24 cellular contexts compared by ENCODE assay signal in genomic region chr18:59377938-59378337, GRCh38. TPM values are rescaled to one million over a fixed set of nuclear protein-coding genes. Genes with fewer than 3 reads are reported as not detected.
"Had no signal": no experiment of that assay in that cellular context is flagged by ENCODE, and none has a peak within 500 bp of the region (broad histone marks: within the 10 kb centered on the region; RNA-seq: fewer than 3 reads in every experiment).

No MANE protein-coding gene starts in this region.

- H3K27ac ChIP-seq: Peyer's patch, SJSA1 had no signal

- H3K36me3 Mint-ChIP-seq: activated naive CD4-positive, alpha-beta T cell treated with anti-CD3 and anti-CD28 coated beads, Interleukin-2, amount 50 U/mL, for 24 hours had no signal

- H3K27ac Mint-ChIP-seq: activated B cell treated with CpG ODN at 0.5 μM for 24 hours; activated CD4-positive, alpha-beta memory T cell treated with anti-CD3 and anti-CD28 coated beads, Interleukin-2, amount 10 ng/mL, durations not matched to agents 7 days and 5 days; activated CD4-positive, alpha-beta T cell treated with anti-CD3 and anti-CD28 coated beads, Interleukin-2, amount 10 ng/mL, durations not matched to agents 7 days and 5 days; activated naive CD4-positive, alpha-beta T cell treated with anti-CD3 and anti-CD28 coated beads, Interleukin-2, amount 50 U/mL, for 24 hours had no signal

- ATAC-seq: K562, SK-N-SH treated with all-trans-retinoic acid at 6 μM for 48 hours had no signal

- H3K4me1 ChIP-seq: Peyer's patch, SJSA1 had no signal

- H3K27me3 ChIP-seq: Peyer's patch had no signal

- DNase-seq: activated B cell treated with CpG ODN at 0.5 μM for 24 hours; activated CD4-positive, alpha-beta memory T cell treated with anti-CD3 and anti-CD28 coated beads, Interleukin-2, amount 10 ng/mL, durations not matched to agents 7 days and 5 days; activated CD4-positive, alpha-beta T cell treated with anti-CD3 and anti-CD28 coated beads for 1 hour; activated CD4-positive, alpha-beta T cell treated with anti-CD3 and anti-CD28 coated beads, Interleukin-2, amount 10 ng/mL, durations not matched to agents 7 days and 5 days; activated CD8-positive, alpha-beta memory T cell treated with anti-CD3 and anti-CD28 coated beads, Interleukin-2, amount 50 U/mL, for 48 hours; activated T-cell treated with anti-CD3 and anti-CD28 coated beads, Interleukin-2, amount 50 U/mL, for 48 hours; anterior cingulate cortex; cerebellar nuclear complex; Karpas-422; NCI-H1105 treated with DMSO at 0.1 percent for 48 hours; NCI-H1436 treated with DMSO at 0.1 percent for 48 hours; NCI-H187 treated with DMSO at 0.1 percent for 48 hours; NCI-H2081 treated with DMSO at 0.1 percent for 48 hours; NCI-H446; NCI-H524; Peyer's patch; SHP77; SW 1271 had no signal

- H3K9me3 Mint-ChIP-seq: activated B cell treated with CpG ODN at 0.5 μM for 24 hours; activated CD4-positive, alpha-beta memory T cell treated with anti-CD3 and anti-CD28 coated beads, Interleukin-2, amount 10 ng/mL, durations not matched to agents 7 days and 5 days; activated CD4-positive, alpha-beta T cell treated with anti-CD3 and anti-CD28 coated beads, Interleukin-2, amount 10 ng/mL, durations not matched to agents 7 days and 5 days; activated naive CD4-positive, alpha-beta T cell treated with anti-CD3 and anti-CD28 coated beads, Interleukin-2, amount 50 U/mL, for 24 hours had no signal

- H3K9me3 ChIP-seq: Peyer's patch, SJSA1 had no signal

- H3K4me3 Mint-ChIP-seq: activated B cell treated with CpG ODN at 0.5 μM for 24 hours; activated CD4-positive, alpha-beta memory T cell treated with anti-CD3 and anti-CD28 coated beads, Interleukin-2, amount 10 ng/mL, durations not matched to agents 7 days and 5 days; activated CD4-positive, alpha-beta T cell treated with anti-CD3 and anti-CD28 coated beads, Interleukin-2, amount 10 ng/mL, durations not matched to agents 7 days and 5 days; activated naive CD4-positive, alpha-beta T cell treated with anti-CD3 and anti-CD28 coated beads, Interleukin-2, amount 50 U/mL, for 24 hours had no signal

RNA-seq across cellular contexts. Expression of gene CPLX4, which starts 59.5 kb away (rescaled TPM):
- total RNA-seq: activated B cell treated with CpG ODN at 0.5 μM for 24 hours; activated CD4-positive, alpha-beta memory T cell treated with anti-CD3 and anti-CD28 coated beads, Interleukin-2, amount 10 ng/mL, durations not matched to agents 7 days and 5 days; activated CD4-positive, alpha-beta T cell treated with anti-CD3 and anti-CD28 coated beads, Interleukin-2, amount 10 ng/mL, durations not matched to agents 7 days and 5 days; cardiac septum; K562; Peyer's patch; SJSA1; T-helper 1 cell treated with Interleukin-12 subunit alpha and Interleukin-12 subunit beta and Interleukin-4 antibody, amounts not matched to agents 30 ng/mL and 1 ng/mL, for 36 hours had no signal
